In genomic region chr17:17722081-17722905, GRCh38 we compare ENCODE assay signal across 9 cellular contexts. TPM values are rescaled to one million over a fixed set of nuclear protein-coding genes. Genes with fewer than 3 reads are reported as not detected.
DNase-seq lines count a peak whose midpoint lies in the region; ATAC-seq, FAIRE-seq and TF ChIP-seq lines count a peak whose summit lies in the region.
"Had no signal": no experiment of that assay in that cellular context is flagged by ENCODE, and none has a peak within 500 bp of the region (broad histone marks: within the 10 kb centered on the region; RNA-seq: fewer than 3 reads in every experiment).

No MANE protein-coding gene starts in this region.

- H3K9me3 Mint-ChIP-seq in WTC11: no peaks in the 10 kb centered on the region

- peaks cover 98% of the 10 kb centered on the region for H3K27me3 Mint-ChIP-seq in WTC11 (ENCODE audit: low read depth)

- no peaks in the 10 kb centered on the region for H3K36me3 ChIP-seq in sigmoid colon

- TF ChIP-seq POLR2A in sigmoid colon (IDR thresholded peaks at IDR 0.05) (no peak), GM12892 (IDR thresholded peaks at IDR 0.05; ENCODE audit: low read depth, low read length) (no peak)

- CTCF ChIA-PET in WTC11 (lab: Charles Lee): interaction anchor here (2.2 kb wide), 1 partner anchor 43 kb away, joined by 7 read pairs; no protein-coding TSS in a partner anchor

- H3K4me3 Mint-ChIP-seq in WTC11: peak overlapping the region; percentile 71

- no peaks in the 10 kb centered on the region for H3K9me3 ChIP-seq in sigmoid colon

- POLR2A ChIA-PET in WTC11 (lab: Charles Lee): interaction anchor here (1.2 kb wide), 1 partner anchor 19 kb away, joined by 3 read pairs; no protein-coding TSS in a partner anchor

- H3K27me3 ChIP-seq in sigmoid colon: no peaks in the 10 kb centered on the region

- peak overlapping the region; percentile 52 to 64 (median 62) for H3K4me3 ChIP-seq in sigmoid colon

- TF ChIP-seq CTCF in WTC11 (IDR thresholded peaks at IDR 0.05) (no peak), sigmoid colon (IDR thresholded peaks at IDR 0.05) (peak in 1 of 4 experiments; percentile 13)

- H3K27ac ChIP-seq in sigmoid colon: peak overlapping the region; percentile 79 to 86 (median 85)

- H3K4me1 ChIP-seq in sigmoid colon: peaks cover 0 to 53% (median 41%) of the 10 kb centered on the region in 4 donors

- no peak overlapping the region for H3K27ac Mint-ChIP-seq in WTC11

- no peaks in the 10 kb centered on the region for H3K36me3 Mint-ChIP-seq in WTC11

- DNase-seq in G401 (ENCODE audit: low spot score) (peak; percentile 65), WTC11 (ENCODE audit: low spot score) (peak; percentile 63), head of caudate nucleus (peak in 35 of 42 donors; percentile 35 to 85 (median 67)), sigmoid colon (no peak), hepatic stellate cell (ENCODE audit: low spot score) (no peak), GM12892 (ENCODE audit: insufficient read length) (no peak), NCI-H2227 treated with DMSO at 0.1 percent for 48 hours (lab: John Stamatoyannopoulos, UW) (no peak)
- DNase-seq: MV-4-11 had no signal

- H3K4me1 Mint-ChIP-seq in WTC11: peaks cover 35% of the 10 kb centered on the region

- 52 to 82% methylated on average over 68 of the region's 68 CpGs for WGBS in sigmoid colon, 2 donors

- intact Hi-C loops in head of caudate nucleus (cut with DNase I) (loop anchor here (5.0 kb wide), 1 partner anchor 40 kb away; the partner anchor contains the start of gene RAI1), sigmoid colon (cut with DNase I) (no loop called here)

- no peak for TF ChIP-seq EP300 in sigmoid colon (IDR thresholded peaks at IDR 0.05)

- ATAC-seq in WTC11 (peak; percentile 37), GM21390 (IDR thresholded peaks at IDR 0.05; ENCODE audit: unreplicated experiment) (no peak)

- no peak for FAIRE-seq in GM12892 (lab: Jason Lieb, UNC)

- in situ Hi-C loops in G401 (cut with HindIII; ENCODE audit: low sequenced_read_pairs): no loop called here

TF ChIP-seq in WTC11, 78 proteins besides CTCF, POLR2A, EP300 and RAD21 (continues in another document):
- TF ChIP-seq TEAD4 (CRISPR knock-in tag; IDR thresholded peaks at IDR 0.05) (no peak), ZNF671 (CRISPR knock-in tag; IDR thresholded peaks at IDR 0.05) (no peak), ZNF425 (CRISPR knock-in tag; conservative IDR thresholded peaks at IDR 0.05) (no peak), HMGXB4 (CRISPR knock-in tag; IDR thresholded peaks at IDR 0.05) (0 out of 2 replicates have a peak, but pooled peaks have one; percentile 43), KAT7 (CRISPR knock-in tag; IDR thresholded peaks at IDR 0.05; ENCODE audit: borderline replicate concordance) (no peak), ZNF219 (CRISPR knock-in tag; IDR thresholded peaks at IDR 0.05; ENCODE audit: borderline replicate concordance) (no peak), ZNF317 (CRISPR knock-in tag; IDR thresholded peaks at IDR 0.05; ENCODE audit: borderline replicate concordance, low read depth) (no peak), NFE2L1 (CRISPR knock-in tag; IDR thresholded peaks at IDR 0.05) (no peak), TP53 (CRISPR knock-in tag; IDR thresholded peaks at IDR 0.05) (no peak), ZNF232 (CRISPR knock-in tag; IDR thresholded peaks at IDR 0.05) (no peak), ZNF396 (CRISPR knock-in tag; IDR thresholded peaks at IDR 0.05; ENCODE audit: borderline replicate concordance) (no peak)
- TF ChIP-seq, protein P1, sequence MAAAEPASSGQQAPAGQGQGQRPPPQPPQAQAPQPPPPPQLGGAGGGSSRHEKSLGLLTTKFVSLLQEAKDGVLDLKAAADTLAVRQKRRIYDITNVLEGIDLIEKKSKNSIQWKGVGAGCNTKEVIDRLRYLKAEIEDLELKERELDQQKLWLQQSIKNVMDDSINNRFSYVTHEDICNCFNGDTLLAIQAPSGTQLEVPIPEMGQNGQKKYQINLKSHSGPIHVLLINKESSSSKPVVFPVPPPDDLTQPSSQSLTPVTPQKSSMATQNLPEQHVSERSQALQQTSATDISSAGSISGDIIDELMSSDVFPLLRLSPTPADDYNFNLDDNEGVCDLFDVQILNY (CRISPR knock-in tag; IDR thresholded peaks at IDR 0.05): 0 out of 2 replicates have a peak, but pooled peaks have one; percentile 18
- TF ChIP-seq, protein P2, sequence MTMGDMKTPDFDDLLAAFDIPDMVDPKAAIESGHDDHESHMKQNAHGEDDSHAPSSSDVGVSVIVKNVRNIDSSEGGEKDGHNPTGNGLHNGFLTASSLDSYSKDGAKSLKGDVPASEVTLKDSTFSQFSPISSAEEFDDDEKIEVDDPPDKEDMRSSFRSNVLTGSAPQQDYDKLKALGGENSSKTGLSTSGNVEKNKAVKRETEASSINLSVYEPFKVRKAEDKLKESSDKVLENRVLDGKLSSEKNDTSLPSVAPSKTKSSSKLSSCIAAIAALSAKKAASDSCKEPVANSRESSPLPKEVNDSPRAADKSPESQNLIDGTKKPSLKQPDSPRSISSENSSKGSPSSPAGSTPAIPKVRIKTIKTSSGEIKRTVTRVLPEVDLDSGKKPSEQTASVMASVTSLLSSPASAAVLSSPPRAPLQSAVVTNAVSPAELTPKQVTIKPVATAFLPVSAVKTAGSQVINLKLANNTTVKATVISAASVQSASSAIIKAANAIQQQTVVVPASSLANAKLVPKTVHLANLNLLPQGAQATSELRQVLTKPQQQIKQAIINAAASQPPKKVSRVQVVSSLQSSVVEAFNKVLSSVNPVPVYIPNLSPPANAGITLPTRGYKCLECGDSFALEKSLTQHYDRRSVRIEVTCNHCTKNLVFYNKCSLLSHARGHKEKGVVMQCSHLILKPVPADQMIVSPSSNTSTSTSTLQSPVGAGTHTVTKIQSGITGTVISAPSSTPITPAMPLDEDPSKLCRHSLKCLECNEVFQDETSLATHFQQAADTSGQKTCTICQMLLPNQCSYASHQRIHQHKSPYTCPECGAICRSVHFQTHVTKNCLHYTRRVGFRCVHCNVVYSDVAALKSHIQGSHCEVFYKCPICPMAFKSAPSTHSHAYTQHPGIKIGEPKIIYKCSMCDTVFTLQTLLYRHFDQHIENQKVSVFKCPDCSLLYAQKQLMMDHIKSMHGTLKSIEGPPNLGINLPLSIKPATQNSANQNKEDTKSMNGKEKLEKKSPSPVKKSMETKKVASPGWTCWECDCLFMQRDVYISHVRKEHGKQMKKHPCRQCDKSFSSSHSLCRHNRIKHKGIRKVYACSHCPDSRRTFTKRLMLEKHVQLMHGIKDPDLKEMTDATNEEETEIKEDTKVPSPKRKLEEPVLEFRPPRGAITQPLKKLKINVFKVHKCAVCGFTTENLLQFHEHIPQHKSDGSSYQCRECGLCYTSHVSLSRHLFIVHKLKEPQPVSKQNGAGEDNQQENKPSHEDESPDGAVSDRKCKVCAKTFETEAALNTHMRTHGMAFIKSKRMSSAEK (CRISPR knock-in tag; IDR thresholded peaks at IDR 0.05; ENCODE audit: borderline replicate concordance): no peak

RNA-seq across cellular contexts. Expression of gene RAI1, which starts 41.0 kb away (rescaled TPM):
- 12.0 and 13.8 TPM in 2 replicates for total RNA-seq in G401 (2014; rRNA removed; shearing (Covaris generic))
- total RNA-seq in WTC11 (2021): 7.3 to 12.7 TPM (median 8.1 TPM) in 3 replicates
- total RNA-seq in sigmoid colon: 10 to 100 TPM in 2 of 4 donors, 1 to 10 TPM in 2; 7.4 to 31.9 (median 12.5) TPM
- polyA plus RNA-seq in sigmoid colon: 10 to 100 TPM in 1 of 3 donors, 1 to 10 TPM in 2; 1.8 to 14.2 (median 2.5) TPM
- 5.7 TPM for polyA plus RNA-seq in GM12892 (2012; ENCODE audit: missing spikeins)

Comparison
In these comparisons a context has a peak if more than half of its experiments do, and no peak if none do; other contexts are left out.
1. DNase-seq: peak in G401 (single experiment), WTC11 (single experiment) and head of caudate nucleus (35 of 42); none in sigmoid colon (single experiment), hepatic stellate cell (single experiment), GM12892 (single experiment) and NCI-H2227 treated with DMSO at 0.1 percent for 48 hours (single experiment).